Comparison of ENCODE assay signal across 29 cellular contexts in the genomic region with DNA sequence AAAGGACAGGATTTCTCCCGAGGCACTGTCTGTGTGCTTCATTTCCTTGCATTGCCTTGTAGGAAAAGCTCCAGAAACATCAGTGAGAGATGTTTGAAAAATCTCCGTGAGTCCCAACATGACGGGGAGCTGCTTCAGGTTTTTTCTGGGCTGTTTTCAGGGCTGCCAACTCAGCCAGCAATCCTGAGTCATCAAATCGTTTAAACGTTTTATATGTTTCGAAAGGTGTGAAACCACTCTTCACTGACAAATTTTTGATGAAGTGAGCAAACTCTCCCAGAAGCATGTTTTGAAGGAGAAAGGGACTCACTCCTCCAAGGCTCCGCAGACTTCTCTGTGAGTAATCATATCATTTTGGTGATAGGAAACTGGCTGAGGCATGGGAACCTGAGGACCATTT.
"Had no signal": no experiment of that assay in that cellular context is flagged by ENCODE, and none has a peak within 500 bp of the region (broad histone marks: within the 10 kb centered on the region; RNA-seq: fewer than 3 reads in every experiment).

No MANE protein-coding gene starts in this region.

- H3K9me3 ChIP-seq: SK-N-SH had no signal

- H3K4me1 ChIP-seq: SJSA1 had no signal

- H3K4me3 ChIP-seq: PC-9, SJSA1 had no signal

- H3K9me2 ChIP-seq: SK-N-SH had no signal

- ATAC-seq: Panc1 had no signal

- H2AFZ ChIP-seq: PC-9 had no signal

- H3K36me3 ChIP-seq: SJSA1 had no signal

- H3K4me2 ChIP-seq: PC-9, SK-N-SH had no signal

- DNase-seq: NCI-H1048, NCI-H1092 treated with DMSO at 0.1 percent for 48 hours, NCI-H1105 treated with DMSO at 0.1 percent for 48 hours, NCI-H1417, NCI-H1436, NCI-H146, NCI-H1694, NCI-H187, NCI-H1930, NCI-H2029 treated with DMSO at 0.1 percent for 48 hours, NCI-H2081 treated with DMSO at 0.1 percent for 48 hours, NCI-H2107, NCI-H2171, NCI-H226, NCI-H446 treated with DMSO at 0.1 percent for 48 hours, NCI-H510A, NCI-H524, NCI-H526, NCI-H69, NCI-H748 treated with DMSO at 0.1 percent for 48 hours, NCI-H82, PC-9, Right ventricle myocardium superior, SHP77 treated with DMSO at 0.1 percent for 48 hours, SK-N-SH, SW 1271, T-helper 1 cell had no signal

- H3K9ac ChIP-seq: SK-N-SH had no signal

- H3K27ac ChIP-seq: PC-9, SJSA1 had no signal

- H3K27me3 ChIP-seq: SJSA1 had no signal
